16 cellular contexts compared by ENCODE assay signal in the genomic region with DNA sequence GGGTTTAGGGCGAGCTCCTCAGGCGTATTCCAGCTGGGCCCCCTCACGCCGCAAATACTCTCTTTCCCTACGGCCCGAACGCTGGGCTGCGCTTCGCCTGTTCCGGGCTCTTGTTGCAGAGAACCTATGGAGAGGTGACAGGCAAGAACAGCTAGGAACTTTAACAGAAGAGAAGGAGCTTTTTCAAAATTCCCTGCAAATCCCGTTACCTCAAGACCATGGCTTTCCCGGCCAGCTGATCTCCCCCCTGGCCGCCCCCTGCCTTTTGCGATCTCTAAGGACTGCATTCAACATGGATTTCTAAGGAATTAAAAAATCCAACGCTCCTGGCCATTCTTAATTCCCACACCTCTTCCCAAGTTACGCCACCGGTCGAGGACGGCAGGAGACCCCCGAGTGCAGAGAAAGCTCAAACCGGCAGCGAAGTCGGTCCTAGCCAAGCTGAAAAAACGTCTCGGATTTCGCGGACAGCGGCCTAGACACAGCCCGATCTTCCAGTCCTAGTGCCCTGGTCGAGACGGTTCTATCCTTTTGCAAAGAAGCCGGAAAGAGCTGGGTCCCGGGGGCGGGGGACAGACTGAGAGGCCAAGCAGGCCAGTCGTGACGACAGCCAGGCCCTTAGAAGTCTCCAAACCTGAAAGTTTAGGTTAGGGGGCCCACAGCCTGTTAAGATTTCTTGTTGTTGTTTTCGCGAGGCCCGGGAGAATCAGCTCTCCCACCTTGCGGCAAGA. TPM values are rescaled to one million over a fixed set of nuclear protein-coding genes. Genes with fewer than 3 reads are reported as not detected.
A peak's percentile ranks its signal among the peaks of the same experiment; 100 is the strongest.
DNase-seq lines count a peak whose midpoint lies in the region; ATAC-seq, FAIRE-seq and TF ChIP-seq lines count a peak whose summit lies in the region.
"Had no signal": no experiment of that assay in that cellular context is flagged by ENCODE, and none has a peak within 500 bp of the region (broad histone marks: within the 10 kb centered on the region; RNA-seq: fewer than 3 reads in every experiment).

No MANE protein-coding gene starts in this region.

- peaks cover 39% of the 10 kb centered on the region for H3F3A ChIP-seq in neural progenitor cell (ENCODE audit: low read depth)
- no peaks in the 10 kb centered on the region for H3F3A ChIP-seq in PC-3 (ENCODE audit: low read length, unreplicated experiment)
- peaks cover 6% of the 10 kb centered on the region for H3F3A ChIP-seq in SK-N-SH (replicated peaks; ENCODE audit: insufficient read depth)

- no peak for ATAC-seq in PC-3
- no peak for ATAC-seq in GM21367 (IDR thresholded peaks at IDR 0.05; ENCODE audit: unreplicated experiment)

- H3K9ac ChIP-seq in HUES48 (ENCODE audit: low read depth, low read length), result no peak overlapping the region
- no peak overlapping the region for H3K9ac ChIP-seq in neural progenitor cell
- no peak overlapping the region for H3K9ac ChIP-seq in PC-3 (ENCODE audit: low read length)
- no peak overlapping the region for H3K9ac ChIP-seq in SK-N-SH

- H3K9me3 ChIP-seq in HUES48 (ENCODE audit: control insufficient read depth, insufficient read depth, low read length), result no peaks in the 10 kb centered on the region
- H3K9me3 ChIP-seq in neural progenitor cell (ENCODE audit: low read depth), result no peaks in the 10 kb centered on the region
- no peaks in the 10 kb centered on the region for H3K9me3 ChIP-seq in PC-3 (ENCODE audit: low read length)
- no peaks in the 10 kb centered on the region for H3K9me3 ChIP-seq in SK-N-SH
- H3K9me3 ChIP-seq: ascending aorta, left ventricle myocardium inferior, thyroid gland had no signal

- H3K9me3 Mint-ChIP-seq in endothelial cell (ENCODE audit: unreplicated experiment) (no peaks in the 10 kb centered on the region), neural progenitor cell (peaks cover 10% of the 10 kb centered on the region)

- H3K27ac ChIP-seq in HUES48 (ENCODE audit: low read depth, low read length) (peak overlapping the region; percentile 15), neural progenitor cell (no peak overlapping the region), PC-3 (ENCODE audit: low read length) (no peak overlapping the region), SK-N-SH (ENCODE audit: low read depth in 2 of 2, low read length in 1 of 2) (no peak overlapping the region)
- H3K27ac ChIP-seq: ascending aorta, left ventricle myocardium inferior, thyroid gland had no signal

- intact Hi-C loops in PC-3 (cut with micrococcal nuclease), result no loop called here

- BruUV-seq in PC-3 (replicated peaks; lab: Mats Ljungman, UMichigan), result no TSS peak

- H4K20me1 ChIP-seq in neural progenitor cell (ENCODE audit: low read depth) (peaks cover 54% of the 10 kb centered on the region), PC-3 (ENCODE audit: low read length) (no peaks in the 10 kb centered on the region), SK-N-SH (ENCODE audit: insufficient read depth) (no peaks in the 10 kb centered on the region)

- POLR2A ChIA-PET in AG04449 (lab: Yijun Ruan, JAX) (interaction anchor here (0.6 to 1.7 kb wide), 7 partner anchors 8 to 54 kb away, joined by 3 to 7 read pairs (median 3); no protein-coding TSS in a partner anchor), PC-3 (lab: Charles Lee; ENCODE audit: unreplicated experiment) (no interaction called here), SK-N-SH (lab: Yijun Ruan, JAX) (no interaction called here)

- H3K79me2 ChIP-seq in neural progenitor cell (ENCODE audit: low read depth), result no peaks in the 10 kb centered on the region
- H3K79me2 ChIP-seq in PC-3 (ENCODE audit: low read length), result no peaks in the 10 kb centered on the region
- H3K79me2 ChIP-seq in SK-N-SH (ENCODE audit: insufficient read depth), result no peaks in the 10 kb centered on the region

- H3K4me3 ChIP-seq in AG04449 (ENCODE audit: low read depth, low read length) (peak overlapping the region; percentile 83), HUES48 (ENCODE audit: low read depth, low read length) (peak overlapping the region; percentile 31), neural progenitor cell (peak overlapping the region; percentile 47), PC-3 (ENCODE audit: low read length) (no peak overlapping the region), SK-N-SH (ENCODE audit: low read depth in 2 of 2, low read length in 1 of 2) (no peak overlapping the region)
- H3K4me3 ChIP-seq: ascending aorta, thyroid gland had no signal

- peak overlapping the region; percentile 99 for H3K27ac Mint-ChIP-seq in endothelial cell (ENCODE audit: unreplicated experiment)
- no peak overlapping the region for H3K27ac Mint-ChIP-seq in neural progenitor cell
- H3K27ac Mint-ChIP-seq: T-helper 2 cell treated with Interferon-gamma antibody and Interleukin-4, amounts not matched to agents 5 μg/mL and 100 μg/mL, for 36 hours had no signal

- H3K36me3 Mint-ChIP-seq in endothelial cell (ENCODE audit: low read depth, unreplicated experiment) (peaks cover 28% of the 10 kb centered on the region), neural progenitor cell (no peaks in the 10 kb centered on the region)

- no peak for TF ChIP-seq EP300 in SK-N-SH (IDR thresholded peaks at IDR 0.05; ENCODE audit: borderline replicate concordance in 1 of 2, low read depth in 1 of 2, low read length in 1 of 2)

- H3K27me3 Mint-ChIP-seq in endothelial cell (ENCODE audit: unreplicated experiment) (peaks cover 45% of the 10 kb centered on the region), neural progenitor cell (ENCODE audit: insufficient read depth, low read depth) (peaks cover 95% of the 10 kb centered on the region)

- no peak for FAIRE-seq in frontal cortex (lab: Jason Lieb, UNC)

- no peak for TF ChIP-seq CTCF in AG04449 (IDR thresholded peaks at IDR 0.05; ENCODE audit: insufficient read depth, low read length, missing control alignments)
- no peak for TF ChIP-seq CTCF in endothelial cell (IDR thresholded peaks at IDR 0.05; ENCODE audit: unreplicated experiment)
- TF ChIP-seq CTCF in neural progenitor cell (IDR thresholded peaks at IDR 0.05), result no peak
- TF ChIP-seq CTCF in PC-3 (conservative IDR thresholded peaks at IDR 0.05; ENCODE audit: low read depth, low read length), result no peak
- TF ChIP-seq CTCF in SK-N-SH (IDR thresholded peaks at IDR 0.05), result no peak

- no peaks in the 10 kb centered on the region for H3K36me3 ChIP-seq in HUES48 (ENCODE audit: control insufficient read depth, insufficient read depth, low read length)
- H3K36me3 ChIP-seq in neural progenitor cell, result no peaks in the 10 kb centered on the region
- no peaks in the 10 kb centered on the region for H3K36me3 ChIP-seq in PC-3 (ENCODE audit: low read depth, low read length)
- no peaks in the 10 kb centered on the region for H3K36me3 ChIP-seq in SK-N-SH (replicated peaks in 1 of 2; ENCODE audit: control insufficient read depth in 1 of 2, insufficient read depth in 2 of 2, low read length in 1 of 2)
- H3K36me3 ChIP-seq: ascending aorta, left ventricle myocardium inferior, thyroid gland had no signal

- peak overlapping the region; percentile 99 for H3K4me3 Mint-ChIP-seq in endothelial cell (ENCODE audit: unreplicated experiment)
- peak overlapping the region; percentile 86 for H3K4me3 Mint-ChIP-seq in neural progenitor cell
- H3K4me3 Mint-ChIP-seq: T-helper 2 cell treated with Interferon-gamma antibody and Interleukin-4, amounts not matched to agents 5 μg/mL and 100 μg/mL, for 36 hours had no signal

- CTCF ChIA-PET in AG04449 (lab: Yijun Ruan, JAX) (interaction anchor here (1.1 to 2.3 kb wide), 4 partner anchors 13 to 378 kb away, joined by 3 to 11 read pairs (median 6); no protein-coding TSS in a partner anchor), PC-3 (lab: Charles Lee) (no interaction called here), SK-N-SH (lab: Yijun Ruan, JAX) (interaction anchor here (0.6 to 2.3 kb wide), 2 partner anchors 16 to 20 kb away, joined by 3 to 10 read pairs; no protein-coding TSS in a partner anchor)

- H3K27me3 ChIP-seq in HUES48 (ENCODE audit: control insufficient read depth, insufficient read depth, low read length) (peaks cover 100% of the 10 kb centered on the region), neural progenitor cell (peaks cover 100% of the 10 kb centered on the region), PC-3 (ENCODE audit: low read length) (no peaks in the 10 kb centered on the region), SK-N-SH (ENCODE audit: insufficient read depth) (peaks cover 100% of the 10 kb centered on the region)

- H3K4me1 ChIP-seq in HUES48 (ENCODE audit: control insufficient read depth, insufficient read depth, low read length), result peaks cover 58% of the 10 kb centered on the region
- peaks cover 23% of the 10 kb centered on the region for H3K4me1 ChIP-seq in neural progenitor cell
- no peaks in the 10 kb centered on the region for H3K4me1 ChIP-seq in PC-3 (ENCODE audit: insufficient read depth, low read length)
- H3K4me1 ChIP-seq in SK-N-SH (ENCODE audit: control insufficient read depth in 1 of 2, insufficient read depth in 2 of 2, low read depth in 1 of 2, low read length in 1 of 2), result no peaks in the 10 kb centered on the region; a peak in 1 of 4 replicates

- 16% methylated on average over 29 of the region's 40 CpGs for WGBS in SK-N-SH (ENCODE audit: low lambda C conversion rate)

- H3K4me1 Mint-ChIP-seq in endothelial cell (ENCODE audit: unreplicated experiment), result peaks cover 67% of the 10 kb centered on the region
- H3K4me1 Mint-ChIP-seq in neural progenitor cell, result peaks cover 54% of the 10 kb centered on the region

- no peak for TF ChIP-seq RAD21 in SK-N-SH (IDR thresholded peaks at IDR 0.05; ENCODE audit: low read length)

- H3K4me2 ChIP-seq in neural progenitor cell (peak overlapping the region; percentile 76), PC-3 (ENCODE audit: low read length) (no peak overlapping the region), SK-N-SH (no peak overlapping the region)

- DNase-seq in AG04449 (ENCODE audit: low read depth, low spot score), result no peak
- DNase-seq in endothelial cell (ENCODE audit: low spot score), result peak; percentile 76
- DNase-seq in neural progenitor cell (ENCODE audit: low spot score), result peak; percentile 73
- DNase-seq in PC-3, result no peak
- no peak for DNase-seq in SK-N-SH
- DNase-seq in frontal cortex (ENCODE audit: low spot score in 2 of 2), result no peak
- DNase-seq: effector memory CD4-positive, alpha-beta T cell; left ventricle myocardium inferior; NCI-H1417 treated with DMSO at 0.1 percent for 48 hours; NCI-H524; thyroid gland had no signal

- H3K9me2 ChIP-seq in PC-3 (replicated peaks; ENCODE audit: low read length) (no peaks in the 10 kb centered on the region), SK-N-SH (no peaks in the 10 kb centered on the region)

- H2AFZ ChIP-seq in neural progenitor cell (replicated peaks) (peak overlapping the region; percentile 56), PC-3 (ENCODE audit: low read length) (no peak overlapping the region), SK-N-SH (ENCODE audit: low read depth) (no peak overlapping the region)

TF ChIP-seq in SK-N-SH, 30 proteins besides CTCF, POLR2A, EP300 and RAD21 (continues in another document):
- no peak for TF ChIP-seq TAF1 (IDR thresholded peaks at IDR 0.05; ENCODE audit: borderline replicate concordance, low read depth, low read length)

RNA-seq across cellular contexts. Expression of a gene that starts 1.0 kb away (rescaled TPM):
- total RNA-seq in endothelial cell (ENCODE audit: unreplicated experiment), result 38.0 TPM
- total RNA-seq in neural progenitor cell (ENCODE audit: low replicate concordance), result 2.8 and 2.9 TPM in 2 replicates
- 0.58 TPM in 1 of 2 replicates, not detected in the other for total RNA-seq in PC-3 (2014; rRNA removed)
- polyA plus RNA-seq in SK-N-SH (2012; rRNA removed), result 0.02 TPM in 1 of 2 replicates, not detected in the other
- polyA plus RNA-seq in SK-N-SH (2012; cell fraction: cytosol; rRNA removed), result 0.01 TPM in 1 of 2 replicates, not detected in the other
- polyA plus RNA-seq in SK-N-SH (2012; cell fraction: nucleus; rRNA removed), result 0.01 TPM in 1 of 2 replicates, not detected in the other
- 0.82 TPM for total RNA-seq in frontal cortex
- total RNA-seq: glomerular endothelial cell had no signal

Comparison
In these comparisons a context has a peak if more than half of its experiments do, and no peak if none do; other contexts are left out.
1. DNase-seq: peak in endothelial cell (single experiment) and neural progenitor cell (single experiment); none in AG04449 (single experiment), PC-3 (single experiment), SK-N-SH (single experiment) and frontal cortex (0 of 2).
2. H3K4me3 ChIP-seq: peak in AG04449 (single experiment), HUES48 (single experiment) and neural progenitor cell (single experiment); none in PC-3 (single experiment) and SK-N-SH (0 of 2).
3. RNA of a gene that starts 1.0 kb away (total RNA-seq): 38.0 TPM in endothelial cell (single experiment); 2.8 to 2.9 TPM in neural progenitor cell, 0.82 TPM in frontal cortex (single experiment) and 0.58 TPM in PC-3; every median in the first group is over 10 times any median in the second.